8 cellular contexts compared by ENCODE assay signal in the genomic region with DNA sequence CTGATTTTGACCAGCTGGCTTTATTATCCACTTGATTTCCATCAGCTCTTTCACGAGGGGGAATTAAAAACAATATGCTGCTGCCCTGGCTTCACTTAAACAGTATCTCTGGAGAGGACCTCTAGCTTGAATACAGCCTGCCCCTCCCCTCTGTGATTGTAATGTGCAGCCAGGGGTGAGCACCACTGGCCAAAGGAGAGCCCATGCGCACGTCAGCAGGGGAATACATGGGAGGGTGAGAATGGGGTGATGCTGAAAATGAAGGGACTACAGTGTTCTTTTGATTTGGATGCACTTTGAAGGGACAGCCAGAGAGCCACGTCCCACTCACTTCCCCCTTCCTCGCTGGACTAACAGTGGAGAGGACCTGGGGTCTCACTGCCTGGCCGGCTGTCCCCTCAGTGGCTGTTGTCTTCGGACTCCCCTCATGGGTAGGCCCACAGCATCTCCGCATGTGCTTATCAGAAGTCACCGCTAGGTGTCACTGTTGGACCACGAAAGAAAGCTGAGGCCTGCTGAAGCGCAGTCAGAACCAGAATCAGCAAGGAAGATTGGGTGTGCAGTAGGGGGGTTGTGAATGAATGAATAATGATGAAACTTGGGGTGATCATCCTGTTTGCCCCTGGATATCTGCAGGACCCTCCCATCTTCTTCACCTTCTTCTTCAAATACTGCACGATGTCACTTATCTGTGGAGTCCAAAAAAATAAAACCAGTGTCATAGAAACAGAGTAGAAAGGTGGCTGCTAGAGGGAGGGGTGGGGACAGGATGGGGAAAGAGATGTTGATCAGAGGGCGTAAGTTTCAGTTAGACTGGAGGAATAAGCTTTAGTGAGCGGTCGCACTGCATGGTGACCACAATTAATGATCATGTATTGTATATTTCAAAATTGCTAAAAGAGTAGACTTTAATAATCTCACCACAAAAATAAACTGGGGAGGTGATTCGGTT. TPM values are rescaled to one million over a fixed set of nuclear protein-coding genes. Genes with fewer than 3 reads are reported as not detected.
DNase-seq lines count a peak whose midpoint lies in the region; ATAC-seq, FAIRE-seq and TF ChIP-seq lines count a peak whose summit lies in the region.

No MANE protein-coding gene starts in this region.

- H3K4me1 ChIP-seq in H1 (replicated peaks in 1 of 4; ENCODE audit: control insufficient read depth in 3 of 4, insufficient read depth in 4 of 4, low read length in 3 of 4): no peaks in the 10 kb centered on the region; a peak in 2 of 7 replicates

- no peak overlapping the region for H3K56ac ChIP-seq in H1 (replicated peaks; ENCODE audit: insufficient read length, low read depth, low read length)

- CTCF ChIA-PET in H1 (lab: Charles Lee; ENCODE audit: partially characterized antibody): interaction anchor here (0.6 to 3.0 kb wide), 53 partner anchors 9 to 1592 kb away, joined by 3 to 20 read pairs (median 4); partner anchors contain the start of gene CLCN4

- H4K91ac ChIP-seq in H1 (replicated peaks; ENCODE audit: insufficient read length, low read length): no peak overlapping the region

- H2BK15ac ChIP-seq in H1 (ENCODE audit: low read length): no peak overlapping the region

- no peak overlapping the region for H2BK20ac ChIP-seq in H1 (ENCODE audit: low read length)

- 0 out of 4 replicates have a peak overlapping the region, but pooled peaks of 1 of the 2 experiments have one; percentile 7 for H3K4me2 ChIP-seq in H1 (ENCODE audit: insufficient read depth in 1 of 2, low read depth in 2 of 2, low read length in 2 of 2)

- H2AK5ac ChIP-seq in H1 (ENCODE audit: low read depth, low read length): no peak overlapping the region

- H3K4me3 ChIP-seq in AG10803 (ENCODE audit: low read length): no peak overlapping the region
- H3K4me3 ChIP-seq in H1 (ENCODE audit: extremely low read depth in 1 of 4, insufficient read depth in 2 of 4, low read depth in 3 of 4, low read length in 4 of 4): no peak overlapping the region

- no peak overlapping the region for H2AFZ ChIP-seq in H1 (ENCODE audit: low read length)

- no peak overlapping the region for H3K18ac ChIP-seq in H1 (ENCODE audit: extremely low read depth, low read length)

- ATAC-seq in GM18870 (IDR thresholded peaks at IDR 0.05; ENCODE audit: unreplicated experiment) (peak; percentile 65), HG03342 (IDR thresholded peaks at IDR 0.05; ENCODE audit: unreplicated experiment) (peak; percentile 89)

- TF ChIP-seq CTCF in AG10803 (conservative IDR thresholded peaks at IDR 0.05; ENCODE audit: low read length) (peak; percentile 67), H1 (IDR thresholded peaks at IDR 0.05; ENCODE audit: control extremely low read depth in 1 of 3, insufficient read depth in 1 of 3, low read depth in 1 of 3, low read length in 3 of 3) (peak; percentile 58 to 72 (median 71))

- no peaks in the 10 kb centered on the region for H3K36me3 ChIP-seq in H1 (ENCODE audit: control insufficient read depth in 2 of 4, insufficient read depth in 4 of 4, low read length in 3 of 4)

- peak in 1 of 2 experiments; percentile 73; a peak in 1 of 3 replicates for TF ChIP-seq EP300 in H1 (IDR thresholded peaks at IDR 0.05; ENCODE audit: borderline replicate concordance in 1 of 2, low read depth in 2 of 2, low read length in 2 of 2)

- no peak overlapping the region for H4K8ac ChIP-seq in H1 (ENCODE audit: extremely low read depth, insufficient read depth, low read length)

- H4K5ac ChIP-seq in H1 (ENCODE audit: insufficient read length, low read depth, low read length): no peak overlapping the region

- H3K23ac ChIP-seq in H1 (ENCODE audit: insufficient read length): no peak overlapping the region

- H2BK120ac ChIP-seq in H1 (replicated peaks; ENCODE audit: low read depth, low read length): no peak overlapping the region

- POLR2A ChIA-PET in H1 (lab: Charles Lee; ENCODE audit: partially characterized antibody): interaction anchor here (0.7 to 0.9 kb wide), 3 partner anchors 9 to 447 kb away, joined by 3 to 4 read pairs (median 3); no protein-coding TSS in a partner anchor

- 47% methylated on average over 15 of the region's 16 CpGs; no CpG with 5 or more reads in 1 of the 2 experiments for WGBS in H1 (ENCODE audit: extremely low coverage in 1 of 2, insufficient coverage in 1 of 2, insufficient read length in 1 of 2, insufficient replicate concordance in 2 of 2, low coverage in 1 of 2, low lambda C conversion rate in 2 of 2, missing lambda C conversion rate in 1 of 2), 2 experiments

- H3K79me1 ChIP-seq in H1 (ENCODE audit: low read depth, low read length): no peaks in the 10 kb centered on the region

- no peak overlapping the region for H2BK12ac ChIP-seq in H1 (ENCODE audit: low read depth, low read length)

- DNase-seq in AG10803 (ENCODE audit: low read depth): peak; percentile 44
- DNase-seq in NCI-H69 (lab: John Stamatoyannopoulos, UW): peak; percentile 62
- DNase-seq in activated CD8-positive, alpha-beta memory T cell treated with anti-CD3 and anti-CD28 coated beads for 4 hours (ENCODE audit: low read depth in 2 of 2): peak; percentile 44
- DNase-seq in H1 (ENCODE audit: low read depth in 1 of 2, low spot score in 2 of 2): peak in 1 of 2 experiments; percentile 83
- peak; percentile 61 for DNase-seq in middle frontal gyrus (ENCODE audit: extremely low spot score, low spot score)
- DNase-seq in stimulated activated CD8-positive, alpha-beta memory T cell treated with anti-CD3 and anti-CD28 coated beads, Interleukin-4, amount 100 ng/mL, for 4 hours (ENCODE audit: low read depth in 2 of 2, low spot score in 1 of 2): peak; percentile 34 to 49

- H3K14ac ChIP-seq in H1 (ENCODE audit: insufficient read length): no peak overlapping the region

- H3K79me2 ChIP-seq in H1 (ENCODE audit: control insufficient read depth in 1 of 2, insufficient read depth in 2 of 2, low read length in 2 of 2): no peaks in the 10 kb centered on the region

- no peaks in the 10 kb centered on the region for H3K27me3 ChIP-seq in H1 (replicated peaks in 1 of 4; ENCODE audit: control insufficient read depth in 3 of 4, extremely low read depth in 1 of 4, insufficient read depth in 3 of 4, low read length in 3 of 4)

- H3K27ac ChIP-seq in H1 (ENCODE audit: low read depth, low read length): no peak overlapping the region

- FAIRE-seq in H1 (lab: Jason Lieb, UNC): no peak

- H3K9ac ChIP-seq in H1 (replicated peaks in 1 of 4; ENCODE audit: extremely low read depth in 1 of 4, low read depth in 3 of 4, low read length in 3 of 4): no peak overlapping the region

- H3K4ac ChIP-seq in H1 (replicated peaks; ENCODE audit: insufficient read length, low read depth, low read length): no peak overlapping the region

- no peak overlapping the region for H2BK5ac ChIP-seq in H1 (ENCODE audit: low read depth, low read length)

- H3K9me3 ChIP-seq in H1 (ENCODE audit: insufficient read depth in 2 of 2, low read depth in 1 of 2, low read length in 1 of 2): no peaks in the 10 kb centered on the region

- H3K23me2 ChIP-seq in H1 (ENCODE audit: low read depth, low read length): no peaks in the 10 kb centered on the region

- peak; percentile 88 to 91 for TF ChIP-seq RAD21 in H1 (IDR thresholded peaks at IDR 0.05 in 1 of 2, conservative IDR thresholded peaks at IDR 0.05 in 1 of 2; ENCODE audit: low read depth in 2 of 2, low read length in 2 of 2)

- peaks cover 0 to 2% of the 10 kb centered on the region in 2 experiments for H4K20me1 ChIP-seq in H1 (replicated peaks in 1 of 2; ENCODE audit: control insufficient read depth in 1 of 2, insufficient read depth in 2 of 2, low read length in 2 of 2)

- no peak for TF ChIP-seq POLR2A in H1 (IDR thresholded peaks at IDR 0.05; ENCODE audit: control extremely low read depth in 1 of 2, low read depth in 2 of 2, low read length in 2 of 2)

TF ChIP-seq in H1, 55 proteins besides CTCF, POLR2A, EP300 and RAD21:
- TF ChIP-seq ATF2 (IDR thresholded peaks at IDR 0.05; ENCODE audit: low read length) (no peak), CHD1 (IDR thresholded peaks at IDR 0.05; ENCODE audit: low read depth, low read length) (peak; percentile 70; the same call in 1 of the 2 replicates), JUND (IDR thresholded peaks at IDR 0.05; ENCODE audit: low read length) (0 out of 2 replicates have a peak, but pooled peaks have one; percentile 45)
- TF ChIP-seq, protein P1, sequence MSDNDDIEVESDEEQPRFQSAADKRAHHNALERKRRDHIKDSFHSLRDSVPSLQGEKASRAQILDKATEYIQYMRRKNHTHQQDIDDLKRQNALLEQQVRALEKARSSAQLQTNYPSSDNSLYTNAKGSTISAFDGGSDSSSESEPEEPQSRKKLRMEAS (IDR thresholded peaks at IDR 0.05): peak; percentile 39

RNA-seq across cellular contexts. Expression of gene CLCN4, which starts 32.8 kb away (rescaled TPM):
- 7.5 and 11.2 TPM in 2 replicates for total RNA-seq in H1 (2021; fragmentation: NEBNext Ultra II Directional; extraction: Animal tissue kit (Norgen Biotek cat#: 25700))
- polyA plus RNA-seq in H1 (2011; rRNA removed): 3.3 and 3.6 TPM in 2 replicates
- 3.0 TPM for polyA plus RNA-seq in H1 (2011; cell fraction: cytosol; rRNA removed)
- 5.1 TPM for polyA plus RNA-seq in H1 (2011; cell fraction: nucleus; rRNA removed)
- 3.2 to 4.4 TPM (median 3.9 TPM) in 4 replicates for polyA plus RNA-seq in H1 (2012, experiment 1 of 2)
- polyA plus RNA-seq in H1 (2012, experiment 2 of 2): 1.3 TPM
- 4.3 TPM for polyA plus RNA-seq in H1 (2013, experiment 1 of 2)
- 5.0 TPM for polyA plus RNA-seq in H1 (2013, experiment 2 of 2)
- 10.2 and 15.0 TPM in 2 replicates for polyA minus RNA-seq in H1 (2011; rRNA and poly(A)+ RNA removed)
- polyA minus RNA-seq in H1 (2011; cell fraction: cytosol; rRNA and poly(A)+ RNA removed): 5.1 TPM
- 4.3 TPM for polyA minus RNA-seq in H1 (2011; cell fraction: nucleus; rRNA and poly(A)+ RNA removed)
